Comparison of ENCODE assay signal across 8 cellular contexts in the genomic region with DNA sequence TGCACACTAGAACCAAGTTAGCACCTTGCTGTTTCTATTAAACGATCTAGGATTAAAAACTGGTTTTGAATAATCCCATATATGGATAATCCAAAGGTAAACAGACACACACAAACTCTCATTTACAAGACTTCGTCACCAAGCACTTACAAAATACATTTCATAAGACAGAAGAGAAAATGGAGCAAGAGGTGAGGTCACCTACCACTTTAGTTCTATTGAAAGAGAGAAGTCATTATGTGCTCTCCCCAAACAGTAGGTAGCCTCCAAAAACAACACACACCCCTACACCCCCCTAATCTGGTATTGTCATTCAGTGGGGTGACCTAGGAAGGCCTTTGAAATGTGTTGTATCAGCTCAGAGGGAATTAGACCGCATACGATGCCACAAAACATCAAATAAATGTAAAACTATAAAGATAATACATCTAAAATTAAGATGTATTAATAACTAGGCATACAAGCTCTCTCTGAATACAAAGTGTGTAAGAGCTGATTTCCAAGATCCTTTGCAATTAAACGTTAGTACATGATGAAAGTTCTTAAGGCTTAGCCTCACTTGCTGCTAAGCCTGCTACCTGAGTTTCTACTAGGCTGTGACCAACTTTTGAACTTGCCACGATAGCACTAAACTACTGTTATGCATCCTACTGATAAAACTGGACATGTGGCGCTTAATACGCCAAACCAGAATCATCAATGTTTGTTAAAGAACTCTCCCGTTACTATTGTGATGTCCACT. TPM values are rescaled to one million over a fixed set of nuclear protein-coding genes. Genes with fewer than 3 reads are reported as not detected.
DNase-seq lines count a peak whose midpoint lies in the region; ATAC-seq, FAIRE-seq and TF ChIP-seq lines count a peak whose summit lies in the region.

No MANE protein-coding gene starts in this region.

- peak overlapping the region; percentile 83 for H2AFZ ChIP-seq in MM.1S (ENCODE audit: low read length)

- H3K4me2 ChIP-seq in MM.1S (ENCODE audit: low read depth, low read length), result peak overlapping the region; percentile 88

- intact Hi-C loops in left ventricle myocardium superior (cut with micrococcal nuclease), result no loop called here
- intact Hi-C loops in stomach (cut with DNase I; ENCODE audit: low total_unique reads), result no loop called here

- no peak overlapping the region for H3K27ac ChIP-seq in cardiac muscle cell
- H3K27ac ChIP-seq in MM.1S (ENCODE audit: low read length), result peak overlapping the region; percentile 45; the same call in 1 of the 2 replicates
- H3K27ac ChIP-seq in stomach, result peak overlapping the region; percentile 84 to 94 (median 89)

- no peaks in the 10 kb centered on the region for H4K20me1 ChIP-seq in MM.1S (ENCODE audit: insufficient read depth, low read length)

- H3K9me3 ChIP-seq in cardiac muscle cell (ENCODE audit: low read depth), result no peaks in the 10 kb centered on the region
- no peaks in the 10 kb centered on the region for H3K9me3 ChIP-seq in MM.1S (replicated peaks; ENCODE audit: insufficient read depth, low read length)
- no peaks in the 10 kb centered on the region for H3K9me3 ChIP-seq in adipocyte (ENCODE audit: control insufficient read depth, low read length)
- no peaks in the 10 kb centered on the region for H3K9me3 ChIP-seq in stomach

- TF ChIP-seq CTCF in cardiac muscle cell (IDR thresholded peaks at IDR 0.05; ENCODE audit: low read depth, low read length) (no peak), MM.1S (IDR thresholded peaks at IDR 0.05; ENCODE audit: low read length) (no peak), stomach (IDR thresholded peaks at IDR 0.05) (no peak)

- peaks cover 4% of the 10 kb centered on the region; the same call in 1 of the 2 replicates for H3F3A ChIP-seq in MM.1S (ENCODE audit: insufficient read depth, low read length)

- H3K79me2 ChIP-seq in MM.1S (ENCODE audit: low read length), result peaks cover 74% of the 10 kb centered on the region

- H3K27me3 ChIP-seq in cardiac muscle cell (no peaks in the 10 kb centered on the region), MM.1S (replicated peaks; ENCODE audit: insufficient read depth, low read length) (no peaks in the 10 kb centered on the region), adipocyte (replicated peaks; ENCODE audit: control insufficient read depth, insufficient read depth, low read length) (no peaks in the 10 kb centered on the region), stomach (no peaks in the 10 kb centered on the region)

- H3K9me2 ChIP-seq in MM.1S (replicated peaks; ENCODE audit: insufficient read depth, low read length), result no peaks in the 10 kb centered on the region

- no peak for FAIRE-seq in frontal cortex (lab: Jason Lieb, UNC)

- H3K36me3 ChIP-seq in cardiac muscle cell (peaks cover 3% of the 10 kb centered on the region), MM.1S (replicated peaks; ENCODE audit: insufficient read depth, low read length) (no peaks in the 10 kb centered on the region; the same call in 1 of the 2 replicates), adipocyte (ENCODE audit: control insufficient read depth, insufficient read depth, low read length, severe bottlenecking) (peaks cover 10% of the 10 kb centered on the region), stomach (peaks cover 0 to 20% (median 15%) of the 10 kb centered on the region in 4 donors)

- DNase-seq in cardiac muscle cell (ENCODE audit: low read depth in 1 of 2, low spot score in 1 of 2), result peak in 1 of 2 donors; percentile 32
- DNase-seq in left ventricle myocardium superior, result no peak
- peak; percentile 20 for DNase-seq in MM.1S
- DNase-seq in adipocyte (ENCODE audit: low read depth), result peak; percentile 36
- peak; percentile 71 for DNase-seq in iris pigment epithelial cell (ENCODE audit: low read depth)
- DNase-seq in stomach, result no peak
- DNase-seq in NCI-H1105 treated with DMSO at 0.1 percent for 48 hours (lab: John Stamatoyannopoulos, UW), result no peak
- DNase-seq in frontal cortex (ENCODE audit: low spot score in 2 of 2), result no peak

- peaks cover 24% of the 10 kb centered on the region for H3K4me1 ChIP-seq in cardiac muscle cell (ENCODE audit: low read depth)
- H3K4me1 ChIP-seq in MM.1S (ENCODE audit: low read length), result peaks cover 11% of the 10 kb centered on the region
- peaks cover 21% of the 10 kb centered on the region for H3K4me1 ChIP-seq in adipocyte (ENCODE audit: control insufficient read depth, insufficient read depth, low read length)
- peaks cover 5 to 49% (median 29%) of the 10 kb centered on the region in 4 donors for H3K4me1 ChIP-seq in stomach

- H3K9ac ChIP-seq in MM.1S (ENCODE audit: low read length) (peak overlapping the region; percentile 86; the same call in 1 of the 2 replicates), adipocyte (ENCODE audit: low read length) (peak overlapping the region; percentile 89)

- 13 to 29% (median 16%) methylated on average over 9 of the region's 9 CpGs for WGBS in stomach, 5 donors

- no peak for TF ChIP-seq POLR2A in stomach (IDR thresholded peaks at IDR 0.05)

- no peak for TF ChIP-seq EP300 in stomach (IDR thresholded peaks at IDR 0.05)

- ATAC-seq in left ventricle myocardium superior, result no peak

- H3K4me3 ChIP-seq in cardiac muscle cell (peak overlapping the region; percentile 80), MM.1S (ENCODE audit: low read length) (peak overlapping the region; percentile 99), adipocyte (ENCODE audit: low read length) (peak overlapping the region; percentile 96), stomach (peak overlapping the region; percentile 83 to 90 (median 83))

RNA-seq across cellular contexts. Expression of a gene that starts 1.6 kb away (rescaled TPM):
- total RNA-seq in cardiac muscle cell (52.0 and 54.5 TPM in 2 replicates), left ventricle myocardium superior (19.6 TPM), stomach (100 to 1,000 TPM in 2 of 5 donors, 10 to 100 TPM in 3; 17.0 to 204 (median 92.3) TPM), frontal cortex (128 TPM)
- polyA plus RNA-seq in cardiac muscle cell (37.6 and 50.6 TPM in 2 replicates), stomach (10 to 100 TPM; 10.7 to 20.5 (median 13.9) TPM)

Comparison
In these comparisons a context has a peak if more than half of its experiments do, and no peak if none do; other contexts are left out.
1. DNase-seq: peak in MM.1S (single experiment), adipocyte (single experiment) and iris pigment epithelial cell (single experiment); none in left ventricle myocardium superior (single experiment), stomach (single experiment), NCI-H1105 treated with DMSO at 0.1 percent for 48 hours (single experiment) and frontal cortex (0 of 2).
2. Peak in every context shown above with its lines, with median percentiles within 50 percentile points of each other: H3K4me3 ChIP-seq.